In the genomic region with DNA sequence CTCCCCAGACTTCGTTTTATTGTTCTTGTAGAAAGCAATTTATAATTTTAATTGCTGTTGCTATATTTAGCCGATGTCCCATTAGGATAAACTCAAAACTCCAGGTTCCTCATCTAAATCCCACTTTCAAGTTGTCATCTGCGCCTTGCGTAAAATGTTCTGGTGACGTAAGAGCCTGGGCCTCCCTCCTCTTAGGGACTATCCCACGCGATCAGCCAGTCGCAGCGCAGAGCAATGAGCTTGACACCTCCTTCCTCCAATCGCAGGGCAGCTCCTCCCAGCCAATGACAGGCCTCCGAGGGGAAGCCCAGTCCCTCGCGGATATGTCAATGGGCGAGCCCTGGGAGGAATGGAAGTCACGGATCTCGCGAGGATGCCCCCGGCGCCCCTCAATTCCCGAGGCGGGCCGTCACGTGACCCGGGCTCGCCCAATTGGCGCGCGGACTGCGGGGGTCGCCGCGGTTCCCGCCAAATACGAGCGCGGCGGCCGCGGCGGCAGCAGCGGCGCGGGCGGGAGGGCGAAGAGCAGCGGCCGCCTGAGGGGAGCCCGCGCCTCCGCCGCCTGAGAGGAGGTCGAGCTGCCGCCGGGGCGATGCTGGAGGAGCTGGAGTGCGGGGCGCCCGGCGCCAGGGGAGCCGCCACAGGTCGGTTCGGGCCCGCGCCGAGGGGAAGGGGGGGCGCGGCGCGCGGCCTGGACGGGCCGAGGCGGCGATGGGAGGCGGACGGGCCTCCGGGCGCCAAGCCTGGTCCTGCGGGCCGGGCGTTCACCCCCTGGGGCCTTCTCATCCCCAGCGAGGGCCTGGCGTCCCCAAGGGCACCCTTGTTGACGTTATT, we compare ENCODE assay signal across 8 cellular contexts.
DNase-seq lines count a peak whose midpoint lies in the region; ATAC-seq and TF ChIP-seq lines count a peak whose summit lies in the region.

A gene with protein sequence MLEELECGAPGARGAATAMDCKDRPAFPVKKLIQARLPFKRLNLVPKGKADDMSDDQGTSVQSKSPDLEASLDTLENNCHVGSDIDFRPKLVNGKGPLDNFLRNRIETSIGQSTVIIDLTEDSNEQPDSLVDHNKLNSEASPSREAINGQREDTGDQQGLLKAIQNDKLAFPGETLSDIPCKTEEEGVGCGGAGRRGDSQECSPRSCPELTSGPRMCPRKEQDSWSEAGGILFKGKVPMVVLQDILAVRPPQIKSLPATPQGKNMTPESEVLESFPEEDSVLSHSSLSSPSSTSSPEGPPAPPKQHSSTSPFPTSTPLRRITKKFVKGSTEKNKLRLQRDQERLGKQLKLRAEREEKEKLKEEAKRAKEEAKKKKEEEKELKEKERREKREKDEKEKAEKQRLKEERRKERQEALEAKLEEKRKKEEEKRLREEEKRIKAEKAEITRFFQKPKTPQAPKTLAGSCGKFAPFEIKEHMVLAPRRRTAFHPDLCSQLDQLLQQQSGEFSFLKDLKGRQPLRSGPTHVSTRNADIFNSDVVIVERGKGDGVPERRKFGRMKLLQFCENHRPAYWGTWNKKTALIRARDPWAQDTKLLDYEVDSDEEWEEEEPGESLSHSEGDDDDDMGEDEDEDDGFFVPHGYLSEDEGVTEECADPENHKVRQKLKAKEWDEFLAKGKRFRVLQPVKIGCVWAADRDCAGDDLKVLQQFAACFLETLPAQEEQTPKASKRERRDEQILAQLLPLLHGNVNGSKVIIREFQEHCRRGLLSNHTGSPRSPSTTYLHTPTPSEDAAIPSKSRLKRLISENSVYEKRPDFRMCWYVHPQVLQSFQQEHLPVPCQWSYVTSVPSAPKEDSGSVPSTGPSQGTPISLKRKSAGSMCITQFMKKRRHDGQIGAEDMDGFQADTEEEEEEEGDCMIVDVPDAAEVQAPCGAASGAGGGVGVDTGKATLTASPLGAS (plus strand): TSS at position 470 of the 834 bp plus-strand sequence. CDS start 123 bp downstream, at position 593.

- no peak for TF ChIP-seq CTCF in AG09319 (IDR thresholded peaks at IDR 0.05; ENCODE audit: low read depth, low read length)

- DNase-seq in AG09319 (ENCODE audit: extremely low read depth, low read depth) (peak; percentile 100), NCI-H446 treated with DMSO at 0.1 percent for 48 hours (lab: John Stamatoyannopoulos, UW) (peak; percentile 100), cerebellar nuclear complex (lab: John Stamatoyannopoulos, UW) (peak; percentile 97 to 99), islet precursor cell (peak; percentile 100)
- peak; percentile 98 to 99 (median 99) for DNase-seq in stimulated activated CD4-positive, alpha-beta T cell treated with anti-CD3 and anti-CD28 coated beads, Interleukin-12 subunit alpha, Interleukin-12 subunit beta, amount 100 ng/mL, for 48 hours (ENCODE audit: low read depth in 2 of 3, low spot score in 1 of 3)

- ATAC-seq in GM19035 (IDR thresholded peaks at IDR 0.05; ENCODE audit: unreplicated experiment): peak; percentile 80
- peak; percentile 83 for ATAC-seq in HG03354 (IDR thresholded peaks at IDR 0.05; ENCODE audit: poor library complexity, severe bottlenecking, unreplicated experiment)
- ATAC-seq in activated CD4-positive, CD25-positive, alpha-beta regulatory T cell treated with anti-CD3 and anti-CD28 coated beads, Interleukin-2, amount 50 U/mL, for 24 hours: peak; percentile 92 to 94

Comparison
In these comparisons a context has a peak if more than half of its experiments do, and no peak if none do; other contexts are left out.
1. Peak in every context shown above with its lines: DNase-seq and ATAC-seq.